In the genomic region with DNA sequence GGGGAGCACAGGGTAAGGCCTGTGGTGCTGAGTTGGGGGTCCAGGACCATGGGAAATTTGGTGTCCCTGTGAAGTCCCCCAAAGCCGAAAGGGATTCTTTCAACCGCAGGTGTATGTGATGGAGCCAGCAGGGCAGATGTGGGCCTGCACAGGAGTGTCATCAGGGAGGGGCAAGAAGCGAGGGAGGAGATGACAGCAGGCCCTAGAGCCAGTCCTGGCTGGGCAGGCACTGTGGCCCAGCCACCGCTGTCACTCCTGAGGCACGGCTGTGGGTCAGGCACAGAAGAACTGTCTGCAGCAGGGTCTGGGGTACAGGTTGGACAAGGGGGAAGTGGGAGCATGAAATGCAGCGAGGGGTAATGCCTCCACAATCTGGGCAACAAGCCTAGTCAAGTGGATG, we compare ENCODE assay signal across 30 cellular contexts. TPM values are rescaled to one million over a fixed set of nuclear protein-coding genes. Genes with fewer than 3 reads are reported as not detected.
"Had no signal": no experiment of that assay in that cellular context is flagged by ENCODE, and none has a peak within 500 bp of the region (broad histone marks: within the 10 kb centered on the region; RNA-seq: fewer than 3 reads in every experiment).

No MANE protein-coding gene starts in this region.

- H3K4me3 Mint-ChIP-seq: activated B cell treated with CpG ODN at 0.5 μM for 24 hours; activated CD4-positive, alpha-beta T cell treated with anti-CD3 and anti-CD28 coated beads for 36 hours; activated CD8-positive, alpha-beta T cell treated with anti-CD3 and anti-CD28 coated beads, Interleukin-2, amount 10 ng/mL, durations not matched to agents 7 days and 5 days; activated naive CD4-positive, alpha-beta T cell treated with anti-CD3 and anti-CD28 coated beads, Interleukin-2, amount 10 ng/mL, durations not matched to agents 7 days and 5 days; activated naive CD8-positive, alpha-beta T cell treated with anti-CD3 and anti-CD28 coated beads, Interleukin-2, amount 10 ng/mL, durations not matched to agents 7 days and 5 days; effector memory CD8-positive, alpha-beta T cell; nephron; T-helper 2 cell treated with Interferon-gamma antibody and Interleukin-4, amounts not matched to agents 5 μg/mL and 100 μg/mL, for 36 hours had no signal

- H3K27me3 Mint-ChIP-seq: activated CD4-positive, alpha-beta T cell treated with anti-CD3 and anti-CD28 coated beads for 36 hours had no signal

- DNase-seq: activated B cell treated with CpG ODN at 0.5 μM for 24 hours; activated CD4-positive, alpha-beta T cell treated with anti-CD3 and anti-CD28 coated beads for 36 hours; activated CD8-positive, alpha-beta T cell treated with anti-CD3 and anti-CD28 coated beads, Interleukin-2, amount 10 ng/mL, durations not matched to agents 7 days and 5 days; activated gamma-delta T cell; activated naive CD4-positive, alpha-beta T cell treated with anti-CD3 and anti-CD28 coated beads, Interleukin-2, amount 10 ng/mL, durations not matched to agents 7 days and 5 days; activated naive CD8-positive, alpha-beta T cell treated with anti-CD3 and anti-CD28 coated beads, Interleukin-2, amount 10 ng/mL, durations not matched to agents 7 days and 5 days; brain microvascular endothelial cell; effector memory CD8-positive, alpha-beta T cell; foreskin keratinocyte; heart right ventricle; kidney glomerular epithelial cell; lower lobe of right lung; mesenchymal stem cell; occipital lobe; psoas muscle; stimulated activated CD4-positive, alpha-beta T cell treated with anti-CD3 and anti-CD28 coated beads, Interleukin-1b, Interleukin-23, amount 100 ng/mL, for 48 hours; stimulated activated CD4-positive, alpha-beta T cell treated with anti-CD3 and anti-CD28 coated beads, Interleukin-4, amount 100 ng/mL, for 4 hours; stimulated activated naive CD4-positive, alpha-beta T cell treated with Interleukin-2 at 50 U/mL for 16 hours; T-helper 1 cell; trophoblast cell had no signal

- H3K4me1 Mint-ChIP-seq: nephron had no signal

- H3K27me3 ChIP-seq: brain microvascular endothelial cell had no signal

- H3K9me3 ChIP-seq: esophagus muscularis mucosa, heart right ventricle, left lung, lower lobe of right lung, psoas muscle, thoracic aorta had no signal

- H3K36me3 Mint-ChIP-seq: activated naive CD4-positive, alpha-beta T cell treated with anti-CD3 and anti-CD28 coated beads, Interleukin-2, amount 10 ng/mL, durations not matched to agents 7 days and 5 days; activated naive CD8-positive, alpha-beta T cell treated with anti-CD3 and anti-CD28 coated beads, Interleukin-2, amount 10 ng/mL, durations not matched to agents 7 days and 5 days had no signal

- H3K9me3 Mint-ChIP-seq: activated B cell treated with CpG ODN at 0.5 μM for 24 hours; activated naive CD4-positive, alpha-beta T cell treated with anti-CD3 and anti-CD28 coated beads, Interleukin-2, amount 10 ng/mL, durations not matched to agents 7 days and 5 days; activated naive CD8-positive, alpha-beta T cell treated with anti-CD3 and anti-CD28 coated beads, Interleukin-2, amount 10 ng/mL, durations not matched to agents 7 days and 5 days; effector memory CD8-positive, alpha-beta T cell; nephron; T-helper 2 cell treated with Interferon-gamma antibody and Interleukin-4, amounts not matched to agents 5 μg/mL and 100 μg/mL, for 36 hours had no signal

- H3K27ac Mint-ChIP-seq: activated B cell treated with CpG ODN at 0.5 μM for 24 hours; activated CD4-positive, alpha-beta T cell treated with anti-CD3 and anti-CD28 coated beads for 36 hours; activated CD8-positive, alpha-beta T cell treated with anti-CD3 and anti-CD28 coated beads, Interleukin-2, amount 10 ng/mL, durations not matched to agents 7 days and 5 days; activated naive CD4-positive, alpha-beta T cell treated with anti-CD3 and anti-CD28 coated beads, Interleukin-2, amount 10 ng/mL, durations not matched to agents 7 days and 5 days; activated naive CD8-positive, alpha-beta T cell treated with anti-CD3 and anti-CD28 coated beads, Interleukin-2, amount 10 ng/mL, durations not matched to agents 7 days and 5 days; effector memory CD8-positive, alpha-beta T cell; nephron; T-helper 2 cell treated with Interferon-gamma antibody and Interleukin-4, amounts not matched to agents 5 μg/mL and 100 μg/mL, for 36 hours had no signal

- ATAC-seq: activated CD4-positive, alpha-beta T cell treated with anti-CD3 and anti-CD28 coated beads for 36 hours; activated CD8-positive, alpha-beta T cell treated with anti-CD3 and anti-CD28 coated beads, Interleukin-2, amount 10 ng/mL, durations not matched to agents 7 days and 5 days; effector memory CD8-positive, alpha-beta T cell; foreskin keratinocyte; heart right ventricle; left lung; lower lobe of right lung; psoas muscle had no signal

- H3K27ac ChIP-seq: brain microvascular endothelial cell, coronary artery, esophagus muscularis mucosa, foreskin keratinocyte, lower lobe of right lung, parathyroid adenoma, psoas muscle, thoracic aorta had no signal

- H3K36me3 ChIP-seq: brain microvascular endothelial cell, esophagus muscularis mucosa, lower lobe of right lung, thoracic aorta had no signal

- H3K4me3 ChIP-seq: coronary artery, esophagus muscularis mucosa, heart right ventricle, left lung, lower lobe of right lung, psoas muscle, smooth muscle cell, thoracic aorta had no signal

- H3K4me1 ChIP-seq: esophagus muscularis mucosa, foreskin keratinocyte, parathyroid adenoma, psoas muscle had no signal

RNA-seq across cellular contexts. Expression of a gene that starts 4.8 kb away (rescaled TPM):
- total RNA-seq: activated CD4-positive, alpha-beta T cell treated with anti-CD3 and anti-CD28 coated beads for 36 hours; activated CD8-positive, alpha-beta T cell treated with anti-CD3 and anti-CD28 coated beads, Interleukin-2, amount 10 ng/mL, durations not matched to agents 7 days and 5 days; astrocyte; foreskin keratinocyte; myocyte; smooth muscle cell had no signal
